32 cellular contexts compared by ENCODE assay signal in the genomic region with DNA sequence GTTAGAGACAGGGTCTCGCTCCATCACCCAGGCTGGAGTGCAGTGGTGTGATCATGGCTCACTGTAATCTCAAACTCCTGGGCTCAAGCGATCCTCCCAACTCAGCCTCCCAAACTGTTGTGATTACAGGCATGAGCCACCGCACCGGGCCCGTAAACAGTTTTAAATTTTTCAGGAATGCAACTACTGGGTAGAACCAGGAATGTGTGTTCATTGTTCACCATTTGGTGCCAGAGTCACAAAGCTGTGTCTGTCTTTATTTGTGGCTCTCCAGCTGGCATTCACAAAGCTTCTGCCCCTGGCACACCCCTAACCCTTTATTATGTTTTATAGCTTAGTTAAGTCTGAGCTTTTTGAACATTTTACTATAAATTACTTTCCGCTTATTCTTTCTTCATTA. TPM values are rescaled to one million over a fixed set of nuclear protein-coding genes. Genes with fewer than 3 reads are reported as not detected.
"Had no signal": no experiment of that assay in that cellular context is flagged by ENCODE, and none has a peak within 500 bp of the region (broad histone marks: within the 10 kb centered on the region; RNA-seq: fewer than 3 reads in every experiment).

No MANE protein-coding gene starts in this region.

- H3K9me3 Mint-ChIP-seq: effector memory CD8-positive, alpha-beta T cell; naive thymus-derived CD8-positive, alpha-beta T cell had no signal

- H3K27me3 ChIP-seq: transverse colon, uterus had no signal

- DNase-seq: dermis blood vessel endothelial cell; effector memory CD8-positive, alpha-beta T cell; erythroblast; esophagus squamous epithelium; foreskin melanocyte; glutamatergic neuron; heart right ventricle; immature natural killer cell; islet precursor cell; kidney glomerular epithelial cell; left ventricle myocardium superior; lower lobe of right lung; naive thymus-derived CD8-positive, alpha-beta T cell; nephron progenitor cell; nucleus accumbens; psoas muscle; right cardiac atrium; sigmoid colon; spleen; stimulated activated CD4-positive, alpha-beta T cell treated with anti-CD3 and anti-CD28 coated beads, Interleukin-4, amount 100 ng/mL, for 4 hours; stimulated activated naive CD8-positive, alpha-beta T cell treated with anti-CD3 and anti-CD28 coated beads, Interleukin-15, Interleukin-2, amounts not matched to agents 100 U/mL and 50 U/mL, for 24 hours; transverse colon; upper lobe of right lung; uterus had no signal

- ATAC-seq: effector memory CD8-positive, alpha-beta T cell; heart right ventricle; left ventricle myocardium superior; lower lobe of right lung; naive thymus-derived CD8-positive, alpha-beta T cell; psoas muscle; right cardiac atrium; stimulated activated memory B cell treated with anti-CD40 and anti-IgM and Interleukin-4, amounts not matched to agents 10 μg/mL and 1 μg/mL and 100 μg/mL, for 72 hours; stimulated activated naive CD8-positive, alpha-beta T cell treated with anti-CD3 and anti-CD28 coated beads, Interleukin-15, Interleukin-2, amounts not matched to agents 100 U/mL and 50 U/mL, for 24 hours; upper lobe of right lung had no signal

- H3K4me1 Mint-ChIP-seq: nephron progenitor cell; stimulated activated memory B cell treated with anti-CD40 and anti-IgM and Interleukin-4, amounts not matched to agents 10 μg/mL and 1 μg/mL and 100 μg/mL, for 72 hours had no signal

- H3K4me3 ChIP-seq: coronary artery, esophagus squamous epithelium, heart right ventricle, lower lobe of right lung, psoas muscle, sigmoid colon, skin epidermis, spleen, thoracic aorta, transverse colon, upper lobe of right lung, uterus had no signal

- H3K27ac Mint-ChIP-seq: immature natural killer cell; naive thymus-derived CD8-positive, alpha-beta T cell; nephron progenitor cell; stimulated activated memory B cell treated with anti-CD40 and anti-IgM and Interleukin-4, amounts not matched to agents 10 μg/mL and 1 μg/mL and 100 μg/mL, for 72 hours had no signal

- H3K36me3 ChIP-seq: esophagus squamous epithelium, heart right ventricle, lower lobe of right lung, sigmoid colon, spleen, thoracic aorta, transverse colon, upper lobe of right lung, uterus had no signal

- H3K36me3 Mint-ChIP-seq: stimulated activated memory B cell treated with anti-CD40 and anti-IgM and Interleukin-4, amounts not matched to agents 10 μg/mL and 1 μg/mL and 100 μg/mL, for 72 hours had no signal

- H3K27me3 Mint-ChIP-seq: naive thymus-derived CD8-positive, alpha-beta T cell had no signal

- H3K4me3 Mint-ChIP-seq: effector memory CD8-positive, alpha-beta T cell; immature natural killer cell; naive thymus-derived CD8-positive, alpha-beta T cell; nephron progenitor cell; stimulated activated memory B cell treated with anti-CD40 and anti-IgM and Interleukin-4, amounts not matched to agents 10 μg/mL and 1 μg/mL and 100 μg/mL, for 72 hours had no signal

- H3K9me3 ChIP-seq: lower lobe of right lung, psoas muscle, sigmoid colon, spleen, thoracic aorta, transverse colon, upper lobe of right lung, uterus had no signal

RNA-seq across cellular contexts. Expression of gene ACP7, which starts 19.8 kb away (rescaled TPM):
- total RNA-seq: dermis blood vessel endothelial cell; heart right ventricle; left ventricle myocardium superior; lower lobe of right lung; mesenteric fat pad; myocyte; naive thymus-derived CD8-positive, alpha-beta T cell; osteocyte; psoas muscle; renal cortical epithelial cell; right cardiac atrium; sigmoid colon; spleen; thoracic aorta; transverse colon; upper lobe of right lung had no signal
- polyA plus RNA-seq: heart right ventricle; immature natural killer cell; naive thymus-derived CD8-positive, alpha-beta T cell; right cardiac atrium; sigmoid colon; spleen had no signal

RNA-seq across cellular contexts. Expression of gene FBXO27, which starts 32.1 kb away (rescaled TPM):
- total RNA-seq: naive thymus-derived CD8-positive, alpha-beta T cell had no signal
